In genomic region chr2:227207573-227207972, GRCh38 we compare ENCODE assay signal across 34 cellular contexts. TPM values are rescaled to one million over a fixed set of nuclear protein-coding genes. Genes with fewer than 3 reads are reported as not detected.
"Had no signal": no experiment of that assay in that cellular context is flagged by ENCODE, and none has a peak within 500 bp of the region (broad histone marks: within the 10 kb centered on the region; RNA-seq: fewer than 3 reads in every experiment).

No MANE protein-coding gene starts in this region.

- H3K4me2 ChIP-seq: KMS-11 had no signal

- H3K36me3 Mint-ChIP-seq: activated naive CD4-positive, alpha-beta T cell treated with anti-CD3 and anti-CD28 coated beads, Interleukin-2, amount 10 ng/mL, durations not matched to agents 7 days and 5 days; activated naive CD8-positive, alpha-beta T cell had no signal

- H3K36me3 ChIP-seq: brain microvascular endothelial cell had no signal

- H3K9ac ChIP-seq: KMS-11 had no signal

- H3K4me3 Mint-ChIP-seq: activated CD4-positive, alpha-beta T cell treated with anti-CD3 and anti-CD28 coated beads, Interleukin-2, amount 10 ng/mL, durations not matched to agents 24 days and 14 days; activated naive CD4-positive, alpha-beta T cell treated with anti-CD3 and anti-CD28 coated beads, Interleukin-2, amount 10 ng/mL, durations not matched to agents 7 days and 5 days; activated naive CD8-positive, alpha-beta T cell; activated naive CD8-positive, alpha-beta T cell treated with anti-CD3 and anti-CD28 coated beads, Interleukin-2, amount 50 U/mL, for 24 hours; activated T-cell treated with anti-CD3 and anti-CD28 coated beads, Interleukin-2, amount 50 U/mL, for 4 hours had no signal

- H3K27me3 Mint-ChIP-seq: activated CD4-positive, alpha-beta T cell treated with anti-CD3 and anti-CD28 coated beads, Interleukin-2, amount 10 ng/mL, durations not matched to agents 24 days and 14 days had no signal

- H3K27ac ChIP-seq: brain microvascular endothelial cell, KMS-11, VCaP had no signal

- H3K4me1 Mint-ChIP-seq: activated CD4-positive, alpha-beta T cell treated with anti-CD3 and anti-CD28 coated beads, Interleukin-2, amount 10 ng/mL, durations not matched to agents 24 days and 14 days; activated naive CD4-positive, alpha-beta T cell treated with anti-CD3 and anti-CD28 coated beads, Interleukin-2, amount 10 ng/mL, durations not matched to agents 7 days and 5 days; activated naive CD8-positive, alpha-beta T cell treated with anti-CD3 and anti-CD28 coated beads, Interleukin-2, amount 50 U/mL, for 24 hours had no signal

- H3K27ac Mint-ChIP-seq: activated CD4-positive, alpha-beta T cell treated with anti-CD3 and anti-CD28 coated beads, Interleukin-2, amount 10 ng/mL, durations not matched to agents 24 days and 14 days; activated naive CD4-positive, alpha-beta T cell treated with anti-CD3 and anti-CD28 coated beads, Interleukin-2, amount 10 ng/mL, durations not matched to agents 7 days and 5 days; activated naive CD8-positive, alpha-beta T cell; activated naive CD8-positive, alpha-beta T cell treated with anti-CD3 and anti-CD28 coated beads, Interleukin-2, amount 50 U/mL, for 24 hours had no signal

- H3K27me3 ChIP-seq: brain microvascular endothelial cell had no signal

- H3K9me3 Mint-ChIP-seq: activated CD4-positive, alpha-beta T cell treated with anti-CD3 and anti-CD28 coated beads, Interleukin-2, amount 10 ng/mL, durations not matched to agents 24 days and 14 days; activated naive CD4-positive, alpha-beta T cell treated with anti-CD3 and anti-CD28 coated beads, Interleukin-2, amount 10 ng/mL, durations not matched to agents 7 days and 5 days; activated naive CD8-positive, alpha-beta T cell treated with anti-CD3 and anti-CD28 coated beads, Interleukin-2, amount 50 U/mL, for 24 hours; activated T-cell treated with anti-CD3 and anti-CD28 coated beads, Interleukin-2, amount 50 U/mL, for 4 hours had no signal

- DNase-seq: activated CD4-positive, alpha-beta T cell treated with anti-CD3 and anti-CD28 coated beads for 1 hour; activated CD4-positive, alpha-beta T cell treated with anti-CD3 and anti-CD28 coated beads, Interleukin-2, amount 10 ng/mL, durations not matched to agents 24 days and 14 days; activated CD4-positive, alpha-beta T cell treated with anti-CD3 and anti-CD28 coated beads, Interleukin-2, amount 50 U/mL, for 4 hours; activated CD4-positive, CD25-positive, alpha-beta regulatory T cell; activated CD8-positive, alpha-beta memory T cell treated with anti-CD3 and anti-CD28 coated beads, Interleukin-2, amount 50 U/mL, for 4 hours; activated effector memory CD4-positive, alpha-beta T cell treated with Interleukin-2 at 50 U/mL for 16 hours; activated naive CD4-positive, alpha-beta T cell treated with anti-CD3 and anti-CD28 coated beads, Interleukin-2, amount 10 ng/mL, durations not matched to agents 7 days and 5 days; activated naive CD8-positive, alpha-beta T cell treated with anti-CD3 and anti-CD28 coated beads, Interleukin-2, amount 50 U/mL, for 24 hours; activated T-cell treated with anti-CD3 and anti-CD28 coated beads for 4 hours; activated T-cell treated with anti-CD3 and anti-CD28 coated beads, Interleukin-2, amount 50 U/mL, for 4 hours; aorta; brain microvascular endothelial cell; central memory CD4-positive, alpha-beta T cell; MM.1S; MV-4-11; NCI-H1092; NCI-H1436 treated with DMSO at 0.1 percent for 48 hours; NCI-H1694 treated with DMSO at 0.1 percent for 48 hours; NCI-H2029; NCI-H2107; NCI-H2171; NCI-H510A; NCI-H526; NCI-H748 treated with DMSO at 0.1 percent for 48 hours; NK-92 treated with Interleukin-12 subunit alpha and Interleukin-12 subunit beta, amount 100 ng/mL, for 24 hours; Right ventricle myocardium superior; SW 1271; T-helper 1 cell; T-helper 2 cell; T-helper 9 cell had no signal

RNA-seq across cellular contexts. Expression of gene COL4A3, which starts 43.1 kb away (rescaled TPM):
- total RNA-seq: activated CD4-positive, alpha-beta T cell treated with anti-CD3 and anti-CD28 coated beads, Interleukin-2, amount 10 ng/mL, durations not matched to agents 24 days and 14 days; LHCN-M2 had no signal

RNA-seq across cellular contexts. Expression of gene COL4A4, which starts 43.6 kb away (rescaled TPM):
- total RNA-seq: activated CD4-positive, alpha-beta T cell treated with anti-CD3 and anti-CD28 coated beads, Interleukin-2, amount 10 ng/mL, durations not matched to agents 24 days and 14 days; LHCN-M2 had no signal
